Comparison of ENCODE assay signal across 29 cellular contexts in genomic region chr16:27303256-27304100, GRCh38. TPM values are rescaled to one million over a fixed set of nuclear protein-coding genes. Genes with fewer than 3 reads are reported as not detected.
DNase-seq lines count a peak whose midpoint lies in the region; ATAC-seq and TF ChIP-seq lines count a peak whose summit lies in the region.
"Had no signal": no experiment of that assay in that cellular context is flagged by ENCODE, and none has a peak within 500 bp of the region (broad histone marks: within the 10 kb centered on the region; RNA-seq: fewer than 3 reads in every experiment).

No MANE protein-coding gene starts in this region.

- TF ChIP-seq POLR2A in esophagus squamous epithelium (IDR thresholded peaks at IDR 0.05): no peak

- TF ChIP-seq CTCF in CD14-positive monocyte (IDR thresholded peaks at IDR 0.05) (no peak), chondrocyte (IDR thresholded peaks at IDR 0.05) (no peak), esophagus squamous epithelium (IDR thresholded peaks at IDR 0.05) (no peak), RWPE1 (conservative IDR thresholded peaks at IDR 0.05; ENCODE audit: low read depth) (no peak)

- POLR2A ChIA-PET in RWPE1 (lab: Yijun Ruan, JAX; ENCODE audit: low non-redundant PET): no interaction called here

- no peaks in the 10 kb centered on the region for H3K27me3 ChIP-seq in esophagus squamous epithelium
- H3K27me3 ChIP-seq: BLaER1, sigmoid colon, SJSA1 had no signal

- H3K27ac ChIP-seq in esophagus squamous epithelium: no peak overlapping the region
- H3K27ac ChIP-seq in RWPE1: no peak overlapping the region
- H3K27ac ChIP-seq: BLaER1, sigmoid colon, SJSA1 had no signal

- no peak overlapping the region for H3K4me3 Mint-ChIP-seq in CD14-positive monocyte
- H3K4me3 Mint-ChIP-seq in chondrocyte (ENCODE audit: unreplicated experiment): no peak overlapping the region
- H3K4me3 Mint-ChIP-seq in naive B cell: peak overlapping the region in 5 of 8 donors; percentile 12 to 77 (median 55)
- H3K4me3 Mint-ChIP-seq: brain, GM23338, immature natural killer cell, WTC11 had no signal

- H3K36me3 Mint-ChIP-seq in CD14-positive monocyte: peaks cover 0 to 2% of the 10 kb centered on the region in 2 donors
- no peaks in the 10 kb centered on the region for H3K36me3 Mint-ChIP-seq in chondrocyte (ENCODE audit: low read depth)
- H3K36me3 Mint-ChIP-seq in naive B cell: peaks cover 0 to 13% of the 10 kb centered on the region in 2 donors
- H3K36me3 Mint-ChIP-seq: brain had no signal

- intact Hi-C loops in CD14-positive monocyte (cut with micrococcal nuclease) (no loop called here), esophagus squamous epithelium (cut with DNase I) (no loop called here)

- ATAC-seq in naive B cell (ENCODE audit: low read depth in 2 of 2) (no peak), GM19328 (IDR thresholded peaks at IDR 0.05; ENCODE audit: unreplicated experiment) (no peak)
- ATAC-seq: GM23338, left colon, WTC11 had no signal

- no peak for DNase-seq in CD14-positive monocyte (ENCODE audit: low spot score)
- peak; percentile 46 for DNase-seq in HT1080 (ENCODE audit: low read depth)
- DNase-seq in chondrocyte (ENCODE audit: low spot score): peak; percentile 68
- no peak for DNase-seq in naive B cell
- no peak for DNase-seq in esophagus squamous epithelium (lab: John Stamatoyannopoulos, UW)
- DNase-seq in RWPE1 (ENCODE audit: low spot score): no peak
- DNase-seq: activated CD4-positive, alpha-beta T cell treated with anti-CD3 and anti-CD28 coated beads, Interleukin-2, amount 50 U/mL, for 4 hours; activated naive CD4-positive, alpha-beta T cell treated with anti-CD3 and anti-CD28 coated beads, Interleukin-2, amount 50 U/mL, for 16 hours; amniotic stem cell; cerebellar nuclear complex; COR-L47; DMS53; GDM1; immature natural killer cell; NCI-H1048; NCI-H446; NCI-H774; sigmoid colon; stimulated activated CD4-positive, alpha-beta T cell treated with anti-CD3 and anti-CD28 coated beads, Interleukin-12 subunit alpha, Interleukin-12 subunit beta, amount 100 ng/mL, for 4 hours; stimulated activated CD4-positive, alpha-beta T cell treated with anti-CD3 and anti-CD28 coated beads, Interleukin-2, amount 100 ng/mL, for 48 hours; trophoblast cell had no signal

- peak overlapping the region; percentile 4 to 95 (median 42) for H3K27ac Mint-ChIP-seq in CD14-positive monocyte
- no peak overlapping the region for H3K27ac Mint-ChIP-seq in chondrocyte (ENCODE audit: unreplicated experiment)
- peak overlapping the region; percentile 48 to 93 (median 84) for H3K27ac Mint-ChIP-seq in naive B cell
- H3K27ac Mint-ChIP-seq: brain, GM23338, progenitor cell of endocrine pancreas, WTC11 had no signal

- H3K36me3 ChIP-seq in esophagus squamous epithelium: no peaks in the 10 kb centered on the region
- H3K36me3 ChIP-seq: BLaER1, sigmoid colon, SJSA1 had no signal

- peaks cover 60% of the 10 kb centered on the region for H3K4me1 Mint-ChIP-seq in CD14-positive monocyte
- no peaks in the 10 kb centered on the region for H3K4me1 Mint-ChIP-seq in chondrocyte (ENCODE audit: low read depth)
- H3K4me1 Mint-ChIP-seq in naive B cell: peaks cover 66 to 80% (median 80%) of the 10 kb centered on the region in 3 donors
- H3K4me1 Mint-ChIP-seq: brain, GM23338, immature natural killer cell had no signal

- no peaks in the 10 kb centered on the region for H3K9me3 ChIP-seq in esophagus squamous epithelium
- H3K9me3 ChIP-seq: sigmoid colon had no signal

- H3K4me3 ChIP-seq in esophagus squamous epithelium: no peak overlapping the region
- H3K4me3 ChIP-seq: BLaER1, GM23338, sigmoid colon, SJSA1 had no signal

- H3K27me3 Mint-ChIP-seq in CD14-positive monocyte (ENCODE audit: low read depth in 3 of 3): peaks cover 0 to 6% (median 2%) of the 10 kb centered on the region in 3 donors
- H3K27me3 Mint-ChIP-seq in chondrocyte (ENCODE audit: low read depth): no peaks in the 10 kb centered on the region
- no peaks in the 10 kb centered on the region for H3K27me3 Mint-ChIP-seq in naive B cell

- WGBS in esophagus squamous epithelium, 2 donors: 83 to 86% methylated on average over 12 of the region's 12 CpGs

- H3K9me3 Mint-ChIP-seq in CD14-positive monocyte (peaks cover 0 to 9% (median 0%) of the 10 kb centered on the region in 7 donors), chondrocyte (ENCODE audit: low read depth) (no peaks in the 10 kb centered on the region), naive B cell (peaks cover 0 to 16% (median 1%) of the 10 kb centered on the region in 7 donors)
- H3K9me3 Mint-ChIP-seq: immature natural killer cell had no signal

- CTCF ChIA-PET in RWPE1 (lab: Yijun Ruan, JAX): interaction anchor here (0.5 to 0.7 kb wide), 3 partner anchors 62 to 1961 kb away, joined by 3 to 4 read pairs (median 3); no protein-coding TSS in a partner anchor

- peaks cover 0 to 12% (median 11%) of the 10 kb centered on the region in 3 donors for H3K4me1 ChIP-seq in esophagus squamous epithelium
- H3K4me1 ChIP-seq: sigmoid colon, SJSA1 had no signal

RNA-seq across cellular contexts. Expression of gene IL4R, which starts 10.3 kb away (rescaled TPM):
- polyA plus RNA-seq in CD14-positive monocyte (10 to 100 TPM; 25.1 to 35.6 TPM), naive B cell (ENCODE audit: low read depth in 6 of 6) (1,000 to 10,000 TPM in 1 of 6 donors, 100 to 1,000 TPM in 5; 355 to 1,202 (median 525) TPM)
- total RNA-seq in HT1080 (2014; rRNA removed; shearing (Covaris generic)): 21.0 and 21.8 TPM in 2 replicates
- 23.0 and 25.6 TPM in 2 replicates for polyA plus RNA-seq in HT1080 (2015; cell fraction: cytosol; rRNA removed)
- 39.9 and 42.4 TPM in 2 replicates for polyA plus RNA-seq in HT1080 (2015; cell fraction: nucleus; rRNA removed)
- total RNA-seq in chondrocyte (30.1 to 47.7 TPM (median 41.0 TPM) in 3 replicates), esophagus squamous epithelium (10 to 100 TPM; 84.9 to 97.9 (median 89.8) TPM)

RNA-seq across cellular contexts. Expression of gene NSMCE1, which starts 34.9 kb away (rescaled TPM):
- polyA plus RNA-seq in CD14-positive monocyte (10 to 100 TPM; 82.6 to 85.2 TPM), naive B cell (ENCODE audit: low read depth in 6 of 6) (100 to 1,000 TPM; 178 to 217 (median 195) TPM)
- total RNA-seq in HT1080 (2014; rRNA removed; shearing (Covaris generic)): 68.3 and 73.3 TPM in 2 replicates
- 85.7 and 86.0 TPM in 2 replicates for polyA plus RNA-seq in HT1080 (2015; cell fraction: cytosol; rRNA removed)
- polyA plus RNA-seq in HT1080 (2015; cell fraction: nucleus; rRNA removed): 47.0 and 55.4 TPM in 2 replicates
- total RNA-seq in chondrocyte (19.6 to 23.2 TPM (median 21.2 TPM) in 3 replicates), esophagus squamous epithelium (10 to 100 TPM; 22.4 to 92.4 (median 29.5) TPM)

Comparison
In these comparisons a context has a peak if more than half of its experiments do, and no peak if none do; other contexts are left out.
1. DNase-seq: peak in HT1080 (single experiment) and chondrocyte (single experiment); none in CD14-positive monocyte (single experiment), naive B cell (single experiment), esophagus squamous epithelium (single experiment) and RWPE1 (single experiment).
2. H3K4me3 Mint-ChIP-seq: peak in naive B cell (5 of 8); none in CD14-positive monocyte (0 of 2) and chondrocyte (single experiment).